Comparison of ENCODE assay signal across 22 cellular contexts in the genomic region with DNA sequence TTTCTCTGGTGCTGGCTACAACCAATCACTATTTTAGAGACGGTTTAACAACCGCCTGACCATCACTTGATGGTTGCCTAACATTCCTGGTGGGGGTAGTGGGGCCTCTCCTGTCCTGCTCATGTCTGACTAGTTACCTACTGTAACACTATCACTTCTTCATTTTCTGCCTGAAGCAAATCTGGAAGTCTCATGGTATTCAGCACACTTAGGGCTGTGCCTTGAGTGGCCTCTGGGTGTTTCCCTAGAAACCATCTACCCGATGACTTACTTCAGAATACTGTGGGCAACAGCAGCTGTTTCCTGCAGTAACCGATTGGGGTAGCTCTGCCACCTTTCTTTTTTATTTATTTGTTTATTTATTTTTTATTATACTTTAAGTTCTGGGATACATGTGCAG.
"Had no signal": no experiment of that assay in that cellular context is flagged by ENCODE, and none has a peak within 500 bp of the region (broad histone marks: within the 10 kb centered on the region; RNA-seq: fewer than 3 reads in every experiment).

No MANE protein-coding gene starts in this region.

- H3K27ac ChIP-seq: colonic mucosa, esophagus squamous epithelium, neutrophil, psoas muscle, right lobe of liver, spleen, tibial artery, upper lobe of left lung, uterus had no signal

- H3K27me3 ChIP-seq: colonic mucosa, esophagus squamous epithelium, neutrophil, right lobe of liver, spleen, tibial artery, upper lobe of left lung, uterus had no signal

- H3K4me3 ChIP-seq: colonic mucosa, esophagus squamous epithelium, psoas muscle, right lobe of liver, spleen, tibial artery, upper lobe of left lung, uterus had no signal

- H3K4me1 ChIP-seq: colonic mucosa, esophagus squamous epithelium, psoas muscle, right lobe of liver, spleen, uterus had no signal

- H3K9me3 ChIP-seq: colonic mucosa, esophagus squamous epithelium, neutrophil, psoas muscle, right lobe of liver, tibial artery, upper lobe of left lung, uterus had no signal

- DNase-seq: colonic mucosa; dermis blood vessel endothelial cell; esophagus squamous epithelium; foreskin fibroblast; immature natural killer cell; kidney; left cardiac atrium; left ventricle myocardium superior; mesendoderm; naive thymus-derived CD4-positive, alpha-beta T cell; nephron progenitor cell; psoas muscle; retina; right lobe of liver; spleen; stimulated activated CD4-positive, alpha-beta T cell treated with anti-CD3 and anti-CD28 coated beads, Interleukin-2, amount 100 ng/mL, for 24 hours; stimulated activated CD4-positive, alpha-beta T cell treated with anti-CD3 and anti-CD28 coated beads, Interleukin-4, amount 100 ng/mL, for 4 hours; stimulated activated naive CD4-positive, alpha-beta T cell treated with Interleukin-2 at 50 U/mL for 16 hours; tibial artery; upper lobe of left lung; uterus had no signal

- H3K36me3 ChIP-seq: colonic mucosa, esophagus squamous epithelium, neutrophil, right lobe of liver, spleen, tibial artery, upper lobe of left lung, uterus had no signal
